In genomic region chrX:42533761-42534160, GRCh38 we compare ENCODE assay signal across 24 cellular contexts.
DNase-seq lines count a peak whose midpoint lies in the region; ATAC-seq, FAIRE-seq and TF ChIP-seq lines count a peak whose summit lies in the region.
"Had no signal": no experiment of that assay in that cellular context is flagged by ENCODE, and none has a peak within 500 bp of the region (broad histone marks: within the 10 kb centered on the region; RNA-seq: fewer than 3 reads in every experiment).

No MANE protein-coding gene starts in this region.

- CTCF ChIA-PET in HepG2 (lab: Yijun Ruan, JAX; ENCODE audit: low intra/inter-chr PET ratio, low total read pairs), result no interaction called here

- H3K9me3 Mint-ChIP-seq in CD4-positive, CD25-positive, alpha-beta regulatory T cell, result peaks cover 0 to 5% (median 3%) of the 10 kb centered on the region in 7 donors
- no peaks in the 10 kb centered on the region for H3K9me3 Mint-ChIP-seq in astrocyte (ENCODE audit: unreplicated experiment)

- peak; percentile 49 for FAIRE-seq in astrocyte (lab: Jason Lieb, UNC)
- no peak for FAIRE-seq in HepG2 (lab: Jason Lieb, UNC)
- FAIRE-seq: A549, GM12878, GM12892, GM18507 had no signal

- H3K36me3 Mint-ChIP-seq in CD4-positive, CD25-positive, alpha-beta regulatory T cell, result no peaks in the 10 kb centered on the region
- no peaks in the 10 kb centered on the region for H3K36me3 Mint-ChIP-seq in astrocyte (ENCODE audit: low read depth, unreplicated experiment)
- H3K36me3 Mint-ChIP-seq: CD8-positive, alpha-beta memory T cell had no signal

- H3K9ac ChIP-seq in astrocyte (ENCODE audit: low read length), result no peak overlapping the region
- no peak overlapping the region for H3K9ac ChIP-seq in HepG2 (ENCODE audit: insufficient read depth, low read depth, low read length)
- H3K9ac ChIP-seq: BLaER1 treated with 17β-estradiol and CSF1 and Interleukin-3, amounts not matched to agents 10 nM and 100 nM had no signal

- DNase-seq in Right ventricle myocardium superior, result no peak
- DNase-seq in left cardiac atrium, result no peak
- DNase-seq in CD4-positive, CD25-positive, alpha-beta regulatory T cell, result no peak
- DNase-seq in astrocyte (ENCODE audit: low read depth), result no peak
- DNase-seq in HepG2 (ENCODE audit: low spot score), result no peak
- DNase-seq: AML-193; CD4-positive, alpha-beta memory T cell; CD8-positive, alpha-beta memory T cell; COR-L47; DMS 273 treated with DMSO at 0.1 percent for 48 hours; DMS153; DMS53; DMS79; DND-41; EL; GDM1 had no signal

- peak overlapping the region in 2 of 3 donors; percentile 79 to 82 for H3K27ac Mint-ChIP-seq in CD4-positive, CD25-positive, alpha-beta regulatory T cell
- no peak overlapping the region for H3K27ac Mint-ChIP-seq in astrocyte (ENCODE audit: unreplicated experiment)
- H3K27ac Mint-ChIP-seq: B cell had no signal

- TF ChIP-seq CTCF in astrocyte (IDR thresholded peaks at IDR 0.05; ENCODE audit: insufficient read depth, low read depth, low read length), result no peak
- no peak for TF ChIP-seq CTCF in HepG2 (CRISPR knock-in tag; IDR thresholded peaks at IDR 0.05)

- no peak for TF ChIP-seq EP300 in HepG2 (IDR thresholded peaks at IDR 0.05; ENCODE audit: low read depth in 2 of 2, low read length in 2 of 2)
- no peak for TF ChIP-seq EP300 in HepG2 (CRISPR knock-in tag; IDR thresholded peaks at IDR 0.05; ENCODE audit: borderline replicate concordance)

- H3K9me3 ChIP-seq in CD4-positive, CD25-positive, alpha-beta regulatory T cell (ENCODE audit: control insufficient read depth in 2 of 2, low read length in 2 of 2), result no peaks in the 10 kb centered on the region
- no peaks in the 10 kb centered on the region for H3K9me3 ChIP-seq in astrocyte (ENCODE audit: insufficient read depth, low read depth, low read length)
- no peaks in the 10 kb centered on the region for H3K9me3 ChIP-seq in HepG2 (ENCODE audit: low read length)
- H3K9me3 ChIP-seq: A549 had no signal

- H3K4me1 Mint-ChIP-seq in CD4-positive, CD25-positive, alpha-beta regulatory T cell, result peaks cover 20 to 45% (median 36%) of the 10 kb centered on the region in 4 donors
- H3K4me1 Mint-ChIP-seq in astrocyte (ENCODE audit: low read depth, unreplicated experiment), result peaks cover 7% of the 10 kb centered on the region
- H3K4me1 Mint-ChIP-seq: B cell had no signal

- POLR2A ChIA-PET in HepG2 (lab: Yijun Ruan, JAX), result no interaction called here

- H3K4me3 Mint-ChIP-seq in CD4-positive, CD25-positive, alpha-beta regulatory T cell, result no peak overlapping the region
- H3K4me3 Mint-ChIP-seq in astrocyte (ENCODE audit: unreplicated experiment), result no peak overlapping the region
- H3K4me3 Mint-ChIP-seq: B cell; CD4-positive, alpha-beta memory T cell; CD8-positive, alpha-beta memory T cell had no signal

- BruUV-seq in HepG2 (replicated peaks; lab: Mats Ljungman, UMichigan), result no TSS peak

- H3K36me3 ChIP-seq in CD4-positive, CD25-positive, alpha-beta regulatory T cell (ENCODE audit: control insufficient read depth, insufficient read depth, low read length), result no peaks in the 10 kb centered on the region
- H3K36me3 ChIP-seq in astrocyte (ENCODE audit: insufficient read depth, low read length) (no peaks in the 10 kb centered on the region), HepG2 (replicated peaks in 1 of 2; ENCODE audit: control insufficient read depth in 1 of 2, insufficient read depth in 2 of 2, low read length in 2 of 2) (no peaks in the 10 kb centered on the region)
- H3K36me3 ChIP-seq: BLaER1 treated with 17β-estradiol and CSF1 and Interleukin-3, amounts not matched to agents 10 nM and 100 nM had no signal

- H3K27me3 Mint-ChIP-seq in CD4-positive, CD25-positive, alpha-beta regulatory T cell, result no peaks in the 10 kb centered on the region
- H3K27me3 Mint-ChIP-seq in astrocyte (ENCODE audit: low read depth, unreplicated experiment), result no peaks in the 10 kb centered on the region
- H3K27me3 Mint-ChIP-seq: B cell; CD4-positive, alpha-beta memory T cell; CD8-positive, alpha-beta memory T cell had no signal

- no peaks in the 10 kb centered on the region for H3K27me3 ChIP-seq in CD4-positive, CD25-positive, alpha-beta regulatory T cell (ENCODE audit: control insufficient read depth, insufficient read depth, low read length)
- H3K27me3 ChIP-seq in astrocyte (ENCODE audit: insufficient read depth, low read length) (no peaks in the 10 kb centered on the region), HepG2 (ENCODE audit: control insufficient read depth in 1 of 2, insufficient read depth in 2 of 2, low read length in 2 of 2) (no peaks in the 10 kb centered on the region)

- ATAC-seq in Right ventricle myocardium superior (ENCODE audit: poor library complexity) (peak; percentile 36), left cardiac atrium (no peak), HepG2 (no peak)
- ATAC-seq in CD4-positive, CD25-positive, alpha-beta regulatory T cell (ENCODE audit: low read depth in 2 of 2), result no peak
- ATAC-seq: A549, GM12878 had no signal

- TF ChIP-seq RAD21 in HepG2 (CRISPR knock-in tag; IDR thresholded peaks at IDR 0.05), result no peak

- H4K20me1 ChIP-seq in astrocyte (ENCODE audit: insufficient read depth, low read length), result no peaks in the 10 kb centered on the region
- H4K20me1 ChIP-seq in HepG2 (ENCODE audit: insufficient read depth, low read length), result no peaks in the 10 kb centered on the region

- no peak overlapping the region for H3K27ac ChIP-seq in CD4-positive, CD25-positive, alpha-beta regulatory T cell (ENCODE audit: insufficient read depth, low read length, poor library complexity, severe bottlenecking)
- no peak overlapping the region for H3K27ac ChIP-seq in astrocyte (ENCODE audit: low read depth, low read length)
- no peak overlapping the region for H3K27ac ChIP-seq in HepG2 (ENCODE audit: extremely low read length, insufficient read depth, low read length)
- H3K27ac ChIP-seq: 22Rv1; A549; BLaER1 treated with 17β-estradiol and CSF1 and Interleukin-3, amounts not matched to agents 10 nM and 100 nM; C4-2B had no signal

- WGBS in HepG2 (ENCODE audit: low lambda C conversion rate), result 0% methylated on average over 2 of the region's 2 CpGs

- H3K79me2 ChIP-seq in astrocyte (ENCODE audit: insufficient read depth, low read length), result no peaks in the 10 kb centered on the region
- H3K79me2 ChIP-seq in HepG2 (ENCODE audit: insufficient read depth, low read length), result no peaks in the 10 kb centered on the region

- intact Hi-C loops in Right ventricle myocardium superior (cut with DNase I), result no loop called here
- intact Hi-C loops in left cardiac atrium (cut with DNase I), result no loop called here
- intact Hi-C loops in HepG2 (cut with micrococcal nuclease; ENCODE audit: unreplicated experiment), result no loop called here

- H3K4me3 ChIP-seq in CD4-positive, CD25-positive, alpha-beta regulatory T cell (ENCODE audit: low read depth, low read length), result no peak overlapping the region
- H3K4me3 ChIP-seq in astrocyte (ENCODE audit: insufficient read depth, low read depth, low read length) (no peak overlapping the region), HepG2 (replicated peaks in 1 of 3; ENCODE audit: insufficient read depth in 1 of 3, low read depth in 2 of 3, low read length in 3 of 3) (no peak overlapping the region)
- H3K4me3 ChIP-seq: A549; BLaER1 treated with 17β-estradiol and CSF1 and Interleukin-3, amounts not matched to agents 10 nM and 100 nM; GM12878 had no signal

- H3K4me2 ChIP-seq in astrocyte (ENCODE audit: low read length) (no peak overlapping the region), HepG2 (ENCODE audit: low read depth, low read length) (no peak overlapping the region)
- H3K4me2 ChIP-seq: A549; BLaER1 treated with 17β-estradiol and CSF1 and Interleukin-3, amounts not matched to agents 10 nM and 100 nM had no signal

- TF ChIP-seq POLR2A in HepG2 (IDR thresholded peaks at IDR 0.05; ENCODE audit: insufficient read depth in 1 of 2, low read depth in 2 of 2, low read length in 2 of 2), result no peak

- H3K4me1 ChIP-seq in CD4-positive, CD25-positive, alpha-beta regulatory T cell (ENCODE audit: control insufficient read depth, insufficient read depth, low read length, poor library complexity, severe bottlenecking), result peaks cover 18% of the 10 kb centered on the region
- H3K4me1 ChIP-seq in astrocyte (ENCODE audit: insufficient read depth, low read length) (peaks cover 4% of the 10 kb centered on the region), HepG2 (ENCODE audit: insufficient read depth, low read length) (peaks cover 7% of the 10 kb centered on the region)
- H3K4me1 ChIP-seq: A549; BLaER1 treated with 17β-estradiol and CSF1 and Interleukin-3, amounts not matched to agents 10 nM and 100 nM had no signal

- H2AFZ ChIP-seq in astrocyte (ENCODE audit: low read depth, low read length) (no peak overlapping the region), HepG2 (ENCODE audit: low read length) (no peak overlapping the region)

- in situ Hi-C loops in HepG2 (cut with HindIII; ENCODE audit: extremely low pct_ligation_motif_present, low pct_unique_long_range_greater_than_20kb), result no loop called here

TF ChIP-seq in HepG2, 621 proteins besides CTCF, POLR2A, EP300 and RAD21 (continues in another document):
- TF ChIP-seq, protein P1, sequence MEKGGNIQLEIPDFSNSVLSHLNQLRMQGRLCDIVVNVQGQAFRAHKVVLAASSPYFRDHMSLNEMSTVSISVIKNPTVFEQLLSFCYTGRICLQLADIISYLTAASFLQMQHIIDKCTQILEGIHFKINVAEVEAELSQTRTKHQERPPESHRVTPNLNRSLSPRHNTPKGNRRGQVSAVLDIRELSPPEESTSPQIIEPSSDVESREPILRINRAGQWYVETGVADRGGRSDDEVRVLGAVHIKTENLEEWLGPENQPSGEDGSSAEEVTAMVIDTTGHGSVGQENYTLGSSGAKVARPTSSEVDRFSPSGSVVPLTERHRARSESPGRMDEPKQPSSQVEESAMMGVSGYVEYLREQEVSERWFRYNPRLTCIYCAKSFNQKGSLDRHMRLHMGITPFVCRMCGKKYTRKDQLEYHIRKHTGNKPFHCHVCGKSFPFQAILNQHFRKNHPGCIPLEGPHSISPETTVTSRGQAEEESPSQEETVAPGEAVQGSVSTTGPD (CRISPR knock-in tag; IDR thresholded peaks at IDR 0.05), result no peak
- TF ChIP-seq GPBP1L1 (CRISPR knock-in tag; IDR thresholded peaks at IDR 0.05), result no peak
- no peak for TF ChIP-seq ZNF33A (CRISPR knock-in tag; IDR thresholded peaks at IDR 0.05; ENCODE audit: borderline replicate concordance)
- TF ChIP-seq ZNF354B (CRISPR knock-in tag; IDR thresholded peaks at IDR 0.05), result no peak
